8 cellular contexts compared by ENCODE assay signal in the genomic region with DNA sequence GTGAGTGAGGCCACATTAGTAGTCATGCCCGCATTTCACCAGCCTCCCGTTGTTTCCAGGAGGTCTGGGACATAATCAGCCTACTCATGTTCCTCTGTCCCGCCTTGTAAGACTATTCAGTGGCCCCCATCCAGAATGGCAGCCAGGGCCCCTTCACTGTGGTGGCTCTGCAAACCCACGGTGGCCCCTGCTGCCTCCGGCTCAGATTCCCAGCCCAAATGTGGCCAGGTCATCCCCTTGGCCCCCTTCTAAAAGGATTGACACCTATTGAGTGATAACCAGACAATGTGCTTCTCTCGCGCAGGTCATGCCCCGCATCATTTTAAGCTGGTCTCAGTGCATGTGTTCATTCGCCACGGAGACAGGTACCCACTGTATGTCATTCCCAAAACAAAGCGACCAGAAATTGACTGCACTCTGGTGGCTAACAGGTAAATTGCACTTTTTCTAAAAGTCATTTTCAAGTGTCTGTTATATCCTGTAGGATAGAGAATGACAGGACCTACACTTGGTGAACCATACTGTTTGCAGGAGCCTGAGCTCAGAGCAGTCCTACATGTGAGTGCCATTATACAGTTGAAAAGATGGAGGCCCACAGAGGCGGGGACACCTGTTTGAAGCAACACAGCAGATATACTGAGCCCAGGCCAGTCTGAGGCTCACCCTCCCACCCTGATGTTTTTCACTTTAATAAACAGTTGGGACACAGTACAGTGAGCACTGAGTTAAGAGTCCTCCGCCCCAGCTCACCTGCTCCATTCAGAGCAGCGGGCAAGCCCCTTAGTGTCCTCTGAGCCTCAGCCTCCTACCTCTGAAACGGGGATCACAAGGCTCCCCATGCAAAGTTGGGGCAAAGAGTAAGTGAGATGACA. TPM values are rescaled to one million over a fixed set of nuclear protein-coding genes. Genes with fewer than 3 reads are reported as not detected.
A peak's percentile ranks its signal among the peaks of the same experiment; 100 is the strongest.
DNase-seq lines count a peak whose midpoint lies in the region; ATAC-seq and TF ChIP-seq lines count a peak whose summit lies in the region.

No MANE protein-coding gene starts in this region.

- H3K4me3 ChIP-seq in OCI-LY3 (ENCODE audit: low read length) = no peak overlapping the region

- peaks cover 18 to 24% of the 10 kb centered on the region in 2 donors for H3K4me1 Mint-ChIP-seq in effector memory CD8-positive, alpha-beta T cell (ENCODE audit: low read depth in 2 of 2)
- H3K4me1 Mint-ChIP-seq in naive B cell = peaks cover 0 to 5% (median 0%) of the 10 kb centered on the region in 3 donors

- intact Hi-C loops in Right ventricle myocardium inferior (cut with DNase I) (loop anchor here (1.0 to 5.0 kb wide), 2 partner anchors 47 to 277 kb away; no protein-coding TSS in a partner anchor), cardiac septum (cut with DNase I) (loop anchor here (1.0 kb wide), 1 partner anchor 48 kb away; a partner anchor contains a TSS)

- no peaks in the 10 kb centered on the region for H4K20me1 ChIP-seq in OCI-LY3 (ENCODE audit: insufficient read depth, low read length)

- H3K27me3 Mint-ChIP-seq in effector memory CD8-positive, alpha-beta T cell = no peaks in the 10 kb centered on the region
- H3K27me3 Mint-ChIP-seq in naive B cell = no peaks in the 10 kb centered on the region

- H3K79me2 ChIP-seq in OCI-LY3 (ENCODE audit: low read length) = no peaks in the 10 kb centered on the region

- no peak overlapping the region for H3K27ac Mint-ChIP-seq in effector memory CD8-positive, alpha-beta T cell
- H3K27ac Mint-ChIP-seq in naive B cell = peak overlapping the region in 1 of 6 donors; percentile 40

- no peaks in the 10 kb centered on the region for H3K36me3 ChIP-seq in OCI-LY3 (replicated peaks; ENCODE audit: low read depth, low read length)

- DNase-seq in Right ventricle myocardium inferior (ENCODE audit: missing footprints) = no peak
- DNase-seq in cardiac septum (ENCODE audit: low spot score) = no peak
- peak in 1 of 3 experiments; percentile 26 for DNase-seq in effector memory CD8-positive, alpha-beta T cell
- DNase-seq in naive B cell = no peak
- DNase-seq in ureter (ENCODE audit: low spot score) = no peak
- DNase-seq in activated naive CD4-positive, alpha-beta T cell (lab: John Stamatoyannopoulos, UW) = no peak

- no peak overlapping the region for H3K4me3 Mint-ChIP-seq in effector memory CD8-positive, alpha-beta T cell
- H3K4me3 Mint-ChIP-seq in naive B cell = no peak overlapping the region

- H2AFZ ChIP-seq in OCI-LY3 (ENCODE audit: low read depth, low read length) = no peak overlapping the region

- TF ChIP-seq CTCF in OCI-LY3 (IDR thresholded peaks at IDR 0.05; ENCODE audit: low read depth, low read length) = peak; percentile 57

- peak; percentile 54 for ATAC-seq in Right ventricle myocardium inferior
- ATAC-seq in HG02938 (IDR thresholded peaks at IDR 0.05; ENCODE audit: unreplicated experiment) = peak; percentile 59
- ATAC-seq in effector memory CD8-positive, alpha-beta T cell (replicated peaks) = peak; percentile 67
- ATAC-seq in naive B cell (ENCODE audit: low read depth in 2 of 2) = peak; percentile 58

- H3K27me3 ChIP-seq in OCI-LY3 (ENCODE audit: low read depth, low read length) = no peaks in the 10 kb centered on the region

- no peak overlapping the region for H3K27ac ChIP-seq in OCI-LY3 (ENCODE audit: low read length)

- H3K9me3 ChIP-seq in OCI-LY3 (ENCODE audit: insufficient read depth, low read length) = no peaks in the 10 kb centered on the region

- no peak overlapping the region for H3K9ac ChIP-seq in OCI-LY3 (ENCODE audit: low read length)

- no peaks in the 10 kb centered on the region for H3K4me1 ChIP-seq in OCI-LY3 (ENCODE audit: low read length)

- H3K36me3 Mint-ChIP-seq in effector memory CD8-positive, alpha-beta T cell (ENCODE audit: insufficient read depth) = no peaks in the 10 kb centered on the region
- H3K36me3 Mint-ChIP-seq in naive B cell = peaks cover 0 to 4% of the 10 kb centered on the region in 2 donors

- no peak overlapping the region for H3K4me2 ChIP-seq in OCI-LY3 (ENCODE audit: low read length)

- H3K9me3 Mint-ChIP-seq in effector memory CD8-positive, alpha-beta T cell = no peaks in the 10 kb centered on the region
- no peaks in the 10 kb centered on the region for H3K9me3 Mint-ChIP-seq in naive B cell

RNA-seq across cellular contexts. Expression of a gene that starts 47.7 kb away (rescaled TPM):
- total RNA-seq in Right ventricle myocardium inferior = 13.7 TPM
- 38.8 TPM for total RNA-seq in cardiac septum
- polyA plus RNA-seq in naive B cell (ENCODE audit: low read depth in 6 of 6) = 1 to 10 TPM in 4 of 6 donors, under 1 TPM in 2; 0.17 to 2.4 (median 1.2) TPM
- total RNA-seq in ureter = 26.3 TPM
